13 cellular contexts compared by ENCODE assay signal in the genomic region with DNA sequence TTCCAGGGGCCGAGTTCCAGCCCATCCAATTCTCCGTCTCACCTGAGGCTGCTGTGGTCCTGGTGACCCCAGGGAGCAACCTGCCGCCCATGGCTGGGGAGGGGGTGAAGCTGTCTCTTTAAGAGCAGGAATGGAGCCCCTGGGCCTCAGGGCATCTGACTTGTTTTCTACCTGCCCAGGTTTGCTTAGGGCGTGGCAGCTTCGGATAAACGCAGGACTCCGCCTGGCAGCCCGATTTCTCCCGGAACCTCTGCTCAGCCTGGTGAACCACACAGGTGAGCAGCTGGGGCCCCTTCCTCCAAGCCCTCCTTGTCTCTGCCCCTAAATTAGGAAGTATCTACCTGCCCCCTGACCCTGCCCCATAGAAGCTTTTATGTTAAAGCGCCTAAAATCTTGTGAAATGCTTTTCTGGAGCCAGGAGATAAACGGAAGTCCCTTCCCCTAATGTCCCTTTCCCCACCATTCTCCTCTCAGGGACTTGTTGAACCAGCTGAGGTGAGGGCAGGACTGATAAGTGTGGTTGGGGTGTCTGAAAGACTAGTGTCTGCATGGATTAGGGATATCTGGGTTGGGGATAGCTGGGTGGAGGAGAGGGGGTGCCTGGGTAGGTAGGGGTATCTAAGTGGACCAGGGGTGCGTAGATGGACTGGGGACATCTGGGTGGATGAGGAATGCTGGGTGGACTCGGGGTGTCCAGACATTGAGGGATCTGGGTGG. TPM values are rescaled to one million over a fixed set of nuclear protein-coding genes. Genes with fewer than 3 reads are reported as not detected.
DNase-seq lines count a peak whose midpoint lies in the region; ATAC-seq and TF ChIP-seq lines count a peak whose summit lies in the region.
"Had no signal": no experiment of that assay in that cellular context is flagged by ENCODE, and none has a peak within 500 bp of the region (broad histone marks: within the 10 kb centered on the region; RNA-seq: fewer than 3 reads in every experiment).

No MANE protein-coding gene starts in this region.

- TF ChIP-seq POLR2A in ovary (IDR thresholded peaks at IDR 0.05) = no peak

- TF ChIP-seq EP300 in ovary (IDR thresholded peaks at IDR 0.05) = no peak

- H3K36me3 ChIP-seq in ovary = no peaks in the 10 kb centered on the region

- ATAC-seq in HG02973 (IDR thresholded peaks at IDR 0.05; ENCODE audit: unreplicated experiment) (no peak), GM18909 (IDR thresholded peaks at IDR 0.05; ENCODE audit: poor library complexity, unreplicated experiment) (no peak)

- peak overlapping the region; percentile 98 for H3K4me3 ChIP-seq in epithelial cell of esophagus (ENCODE audit: low read length)
- peak overlapping the region; percentile 17 for H3K4me3 ChIP-seq in ovary

- peak; percentile 76 for DNase-seq in COLO668 (lab: John Stamatoyannopoulos, UW; ENCODE audit: unreplicated experiment)
- DNase-seq in NCI-H748 treated with DMSO at 0.1 percent for 48 hours (lab: John Stamatoyannopoulos, UW) = peak; percentile 77
- DNase-seq in epithelial cell of esophagus (ENCODE audit: low read depth) = peak; percentile 87
- no peak for DNase-seq in ovary
- no peak for DNase-seq in COLO829 (ENCODE audit: low spot score)
- DNase-seq in NCI-H1436 treated with DMSO at 0.1 percent for 48 hours (lab: John Stamatoyannopoulos, UW) = no peak
- DNase-seq: dermis blood vessel endothelial cell, NCI-H1092 treated with DMSO at 0.1 percent for 48 hours had no signal

- H3K4me1 ChIP-seq in ovary (ENCODE audit: insufficient read depth) = peaks cover 14% of the 10 kb centered on the region

- WGBS in ovary, 3 donors = 84 to 87% (median 87%) methylated on average over 13 of the region's 13 CpGs

- TF ChIP-seq CTCF in epithelial cell of esophagus (IDR thresholded peaks at IDR 0.05; ENCODE audit: insufficient read depth, low read depth, low read length, missing control alignments) (no peak), ovary (IDR thresholded peaks at IDR 0.05) (no peak)

- H3K27me3 ChIP-seq in ovary = no peaks in the 10 kb centered on the region

- H3K27ac ChIP-seq in ovary = no peak overlapping the region

- no peaks in the 10 kb centered on the region for H3K9me3 ChIP-seq in ovary

- intact Hi-C loops in ovary (cut with DNase I) = no loop called here

RNA-seq across cellular contexts. Expression of gene FXYD3, which starts 0.6 kb away (rescaled TPM):
- 10 to 100 TPM in 1 of 7 donors, 1 to 10 TPM in 4, under 1 TPM in 1, not detected in 1; 0.25 to 33.2 (median 4.1) TPM for total RNA-seq in ovary
- under 1 TPM in 1 of 2 donors, not detected in 1; 0.23 TPM for polyA plus RNA-seq in ovary
- total RNA-seq: activated CD8-positive, alpha-beta memory T cell treated with anti-CD3 and anti-CD28 coated beads for 36 hours; renal cortical epithelial cell; T-helper 2 cell treated with Interferon-gamma antibody and Interleukin-4, amounts not matched to agents 100 ng/mL and 5 ng/mL, for 36 hours had no signal

RNA-seq across cellular contexts. Expression of gene LGI4, which starts 18.6 kb away (rescaled TPM):
- 1 to 10 TPM; 1.9 to 7.5 (median 3.8) TPM for total RNA-seq in ovary
- polyA plus RNA-seq in ovary = 10 to 100 TPM; 11.9 to 13.3 TPM
- total RNA-seq: activated CD8-positive, alpha-beta memory T cell treated with anti-CD3 and anti-CD28 coated beads for 36 hours; renal cortical epithelial cell had no signal

RNA-seq across cellular contexts. Expression of gene FXYD1, which starts 22.4 kb away (rescaled TPM):
- total RNA-seq in ovary = 100 to 1,000 TPM in 3 of 7 donors, 10 to 100 TPM in 4; 26.7 to 204 (median 95.8) TPM
- 100 to 1,000 TPM in 1 of 2 donors, 10 to 100 TPM in 1; 88.5 to 134 TPM for polyA plus RNA-seq in ovary
- total RNA-seq: activated CD8-positive, alpha-beta memory T cell treated with anti-CD3 and anti-CD28 coated beads for 36 hours; dermis blood vessel endothelial cell; renal cortical epithelial cell had no signal

RNA-seq across cellular contexts. Expression of gene FXYD7, which starts 26.8 kb away (rescaled TPM):
- total RNA-seq in ovary = 1 to 10 TPM in 3 of 7 donors, under 1 TPM in 3, not detected in 1; 0.30 to 2.8 (median 1.0) TPM
- under 1 TPM in 1 of 2 donors, not detected in 1; 0.38 TPM for polyA plus RNA-seq in ovary
- total RNA-seq: activated CD8-positive, alpha-beta memory T cell treated with anti-CD3 and anti-CD28 coated beads for 36 hours; dermis blood vessel endothelial cell; renal cortical epithelial cell had no signal

RNA-seq across cellular contexts. Expression of gene FXYD5, which starts 38.3 kb away (rescaled TPM):
- 10 to 100 TPM in 6 of 7 donors, 1 to 10 TPM in 1; 8.2 to 37.1 (median 17.9) TPM for total RNA-seq in ovary
- 10 to 100 TPM; 31.2 to 79.3 TPM for polyA plus RNA-seq in ovary

Comparison
In these comparisons a context has a peak if more than half of its experiments do, and no peak if none do; other contexts are left out.
1. DNase-seq: peak in COLO668 (single experiment), NCI-H748 treated with DMSO at 0.1 percent for 48 hours (single experiment) and epithelial cell of esophagus (single experiment); none in ovary (0 of 5), COLO829 (single experiment) and NCI-H1436 treated with DMSO at 0.1 percent for 48 hours (single experiment).